Comparison of ENCODE assay signal across 21 cellular contexts in the genomic region with DNA sequence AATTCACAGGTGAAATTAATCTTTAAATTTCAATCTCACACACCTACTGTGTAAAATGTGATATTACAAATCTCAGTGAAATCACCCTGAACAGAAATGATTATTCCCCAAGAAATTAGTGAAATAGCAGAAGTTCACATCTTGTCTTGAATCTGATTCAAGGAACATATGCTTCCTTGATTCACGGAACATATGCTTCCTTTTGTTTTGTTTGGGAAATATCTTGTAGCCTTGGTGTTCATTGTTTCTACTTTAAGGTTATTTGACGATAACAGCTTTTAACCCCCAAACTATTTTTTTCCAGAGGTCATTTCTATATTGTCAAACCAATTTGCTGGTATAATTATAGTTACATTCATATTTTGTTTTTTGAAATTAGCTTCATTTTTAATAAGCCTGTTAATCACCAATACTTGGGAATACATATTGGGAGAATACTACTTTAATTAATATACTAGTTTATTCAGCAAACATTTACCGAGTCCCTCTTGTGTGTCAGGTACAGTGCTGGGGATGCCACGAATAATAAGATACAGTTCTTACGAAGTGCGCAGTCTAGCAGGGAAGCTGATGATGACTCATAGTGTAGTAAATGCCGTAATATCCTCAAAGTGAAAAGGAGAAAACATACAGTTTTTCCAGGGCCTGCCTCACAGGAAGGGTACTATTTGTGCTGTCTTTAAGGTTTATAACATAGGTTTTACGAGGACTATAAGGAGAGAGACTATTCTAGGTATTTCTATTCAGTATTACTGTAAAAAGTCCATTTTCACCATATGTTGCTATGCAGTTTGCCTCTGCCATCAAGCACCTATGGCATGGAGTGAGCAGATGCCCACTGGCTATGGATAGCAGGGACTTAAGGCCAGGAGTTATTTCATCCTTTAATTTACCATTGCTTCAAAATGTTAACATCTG. TPM values are rescaled to one million over a fixed set of nuclear protein-coding genes. Genes with fewer than 3 reads are reported as not detected.
DNase-seq lines count a peak whose midpoint lies in the region; ATAC-seq, FAIRE-seq and TF ChIP-seq lines count a peak whose summit lies in the region.
"Had no signal": no experiment of that assay in that cellular context is flagged by ENCODE, and none has a peak within 500 bp of the region (broad histone marks: within the 10 kb centered on the region; RNA-seq: fewer than 3 reads in every experiment).

No MANE protein-coding gene starts in this region.

- ATAC-seq in left cardiac atrium (peak; percentile 30 to 60), Right ventricle myocardium superior (ENCODE audit: poor library complexity) (no peak), PC-3 (peak; percentile 86), gastroesophageal sphincter (peak; percentile 53)
- ATAC-seq: Panc1 had no signal

- H3K36me3 Mint-ChIP-seq in activated T-helper 2 cell treated with anti-CD3 and anti-CD28 coated beads, Interferon-gamma antibody, Interleukin-2, Interleukin-4, amounts not matched to agents 10 μg/mL and 5 μg/mL and 100 μg/mL, durations not matched to agents 14 hours and 24 hours and 36 hours (ENCODE audit: low read depth): no peaks in the 10 kb centered on the region
- H3K36me3 Mint-ChIP-seq: activated naive CD8-positive, alpha-beta T cell treated with anti-CD3 and anti-CD28 coated beads, Interleukin-2, amount 10 ng/mL, durations not matched to agents 7 days and 5 days had no signal

- H3K9ac ChIP-seq in PC-3 (ENCODE audit: low read length): no peak overlapping the region

- no peak for FAIRE-seq in urothelium cell line (lab: Jason Lieb, UNC)
- FAIRE-seq: bronchial epithelial cell, keratinocyte had no signal

- H3F3A ChIP-seq in PC-3 (ENCODE audit: low read length, unreplicated experiment): no peaks in the 10 kb centered on the region

- POLR2A ChIA-PET in PC-3 (lab: Charles Lee; ENCODE audit: unreplicated experiment): no interaction called here

- H3K4me3 ChIP-seq in PC-3 (ENCODE audit: low read length): no peak overlapping the region
- no peak overlapping the region for H3K4me3 ChIP-seq in gastroesophageal sphincter
- H3K4me3 ChIP-seq: esophagus squamous epithelium, prostate gland, tibial nerve had no signal

- 74 to 92% methylated on average over 8 of the region's 8 CpGs for WGBS in gastroesophageal sphincter (ENCODE audit: low coverage in 1 of 2), 2 donors

- CTCF ChIA-PET in PC-3 (lab: Charles Lee): no interaction called here

- H3K27me3 ChIP-seq in PC-3 (ENCODE audit: low read length): peaks cover 6% of the 10 kb centered on the region; the same call in 1 of the 2 replicates
- H3K27me3 ChIP-seq in gastroesophageal sphincter: no peaks in the 10 kb centered on the region
- H3K27me3 ChIP-seq: esophagus squamous epithelium, tibial nerve had no signal

- H4K20me1 ChIP-seq in PC-3 (ENCODE audit: low read length): 0 out of 2 replicates have a peak, but pooled peaks cover 3% of the 10 kb centered on the region

- no peak overlapping the region for H3K27ac ChIP-seq in PC-3 (ENCODE audit: low read length)
- H3K27ac ChIP-seq in gastroesophageal sphincter: no peak overlapping the region
- H3K27ac ChIP-seq: esophagus squamous epithelium, prostate gland, tibial nerve, WERI-Rb-1 had no signal

- no peaks in the 10 kb centered on the region for H3K4me1 Mint-ChIP-seq in activated T-helper 2 cell treated with anti-CD3 and anti-CD28 coated beads, Interferon-gamma antibody, Interleukin-2, Interleukin-4, amounts not matched to agents 10 μg/mL and 5 μg/mL and 100 μg/mL, durations not matched to agents 14 hours and 24 hours and 36 hours (ENCODE audit: low read depth)

- no peaks in the 10 kb centered on the region for H3K9me3 ChIP-seq in PC-3 (ENCODE audit: low read length)
- H3K9me3 ChIP-seq in gastroesophageal sphincter: no peaks in the 10 kb centered on the region
- H3K9me3 ChIP-seq: esophagus squamous epithelium, prostate gland, tibial nerve had no signal

- no peaks in the 10 kb centered on the region for H3K9me3 Mint-ChIP-seq in activated T-helper 2 cell treated with anti-CD3 and anti-CD28 coated beads, Interferon-gamma antibody, Interleukin-2, Interleukin-4, amounts not matched to agents 10 μg/mL and 5 μg/mL and 100 μg/mL, durations not matched to agents 14 hours and 24 hours and 36 hours
- H3K9me3 Mint-ChIP-seq: activated naive CD8-positive, alpha-beta T cell treated with anti-CD3 and anti-CD28 coated beads, Interleukin-2, amount 10 ng/mL, durations not matched to agents 7 days and 5 days had no signal

- no peak for DNase-seq in left cardiac atrium
- no peak for DNase-seq in Right ventricle myocardium superior
- DNase-seq in PC-3: peak; percentile 55
- DNase-seq in urothelium cell line (ENCODE audit: low spot score): peak; percentile 37
- no peak for DNase-seq in UCSD-AML1 (lab: John Stamatoyannopoulos, UW; ENCODE audit: unreplicated experiment)
- DNase-seq in AG08396 (ENCODE audit: low spot score): no peak
- no peak for DNase-seq in activated T-helper 2 cell treated with anti-CD3 and anti-CD28 coated beads, Interferon-gamma antibody, Interleukin-2, Interleukin-4, amounts not matched to agents 10 μg/mL and 5 μg/mL and 100 μg/mL, durations not matched to agents 14 hours and 24 hours and 36 hours (ENCODE audit: low spot score)
- DNase-seq: activated CD8-positive, alpha-beta memory T cell treated with anti-CD3 and anti-CD28 coated beads for 24 hours; activated naive CD8-positive, alpha-beta T cell treated with anti-CD3 and anti-CD28 coated beads, Interleukin-2, amount 10 ng/mL, durations not matched to agents 7 days and 5 days; EL; esophagus squamous epithelium; NCI-H2081; NCI-H69; stimulated activated naive CD4-positive, alpha-beta T cell; WERI-Rb-1 had no signal

- TF ChIP-seq EP300 in gastroesophageal sphincter (IDR thresholded peaks at IDR 0.05): no peak

- no peak overlapping the region for H3K4me2 ChIP-seq in PC-3 (ENCODE audit: low read length)

- H3K4me1 ChIP-seq in PC-3 (ENCODE audit: insufficient read depth, low read length) (peaks cover 15% of the 10 kb centered on the region; the same call in 1 of the 2 replicates), gastroesophageal sphincter (peaks cover 0 to 33% (median 0%) of the 10 kb centered on the region in 3 donors)
- H3K4me1 ChIP-seq: prostate gland, tibial nerve had no signal

- no TSS peak for BruUV-seq in PC-3 (replicated peaks; lab: Mats Ljungman, UMichigan)

- no peak overlapping the region for H3K27ac Mint-ChIP-seq in activated T-helper 2 cell treated with anti-CD3 and anti-CD28 coated beads, Interferon-gamma antibody, Interleukin-2, Interleukin-4, amounts not matched to agents 10 μg/mL and 5 μg/mL and 100 μg/mL, durations not matched to agents 14 hours and 24 hours and 36 hours
- H3K27ac Mint-ChIP-seq: activated naive CD8-positive, alpha-beta T cell treated with anti-CD3 and anti-CD28 coated beads, Interleukin-2, amount 10 ng/mL, durations not matched to agents 7 days and 5 days had no signal

- no peaks in the 10 kb centered on the region for H3K36me3 ChIP-seq in PC-3 (ENCODE audit: low read depth, low read length)
- H3K36me3 ChIP-seq in gastroesophageal sphincter: no peaks in the 10 kb centered on the region
- H3K36me3 ChIP-seq: esophagus squamous epithelium, prostate gland, tibial nerve, WERI-Rb-1 had no signal

- TF ChIP-seq CTCF in PC-3 (conservative IDR thresholded peaks at IDR 0.05; ENCODE audit: low read depth, low read length) (no peak), gastroesophageal sphincter (IDR thresholded peaks at IDR 0.05) (no peak)

- no peak overlapping the region for H2AFZ ChIP-seq in PC-3 (ENCODE audit: low read length)

- H3K79me2 ChIP-seq in PC-3 (ENCODE audit: low read length): no peaks in the 10 kb centered on the region

- intact Hi-C loops in left cardiac atrium (cut with DNase I): no loop called here
- intact Hi-C loops in Right ventricle myocardium superior (cut with DNase I): no loop called here
- intact Hi-C loops in PC-3 (cut with micrococcal nuclease): no loop called here
- intact Hi-C loops in activated T-helper 2 cell treated with anti-CD3 and anti-CD28 coated beads, Interferon-gamma antibody, Interleukin-2, Interleukin-4, amounts not matched to agents 10 μg/mL and 5 μg/mL and 100 μg/mL, durations not matched to agents 14 hours and 24 hours and 36 hours (cut with micrococcal nuclease): no loop called here

- no peak for TF ChIP-seq POLR2A in gastroesophageal sphincter (IDR thresholded peaks at IDR 0.05)

- H3K27me3 Mint-ChIP-seq in activated T-helper 2 cell treated with anti-CD3 and anti-CD28 coated beads, Interferon-gamma antibody, Interleukin-2, Interleukin-4, amounts not matched to agents 10 μg/mL and 5 μg/mL and 100 μg/mL, durations not matched to agents 14 hours and 24 hours and 36 hours (ENCODE audit: low read depth): peaks cover 17% of the 10 kb centered on the region

- H3K9me2 ChIP-seq in PC-3 (replicated peaks; ENCODE audit: low read length): no peaks in the 10 kb centered on the region

- H3K4me3 Mint-ChIP-seq in activated T-helper 2 cell treated with anti-CD3 and anti-CD28 coated beads, Interferon-gamma antibody, Interleukin-2, Interleukin-4, amounts not matched to agents 10 μg/mL and 5 μg/mL and 100 μg/mL, durations not matched to agents 14 hours and 24 hours and 36 hours (ENCODE audit: low read depth): no peak overlapping the region
- H3K4me3 Mint-ChIP-seq: activated naive CD8-positive, alpha-beta T cell treated with anti-CD3 and anti-CD28 coated beads, Interleukin-2, amount 10 ng/mL, durations not matched to agents 7 days and 5 days had no signal

RNA-seq across cellular contexts. Expression of gene PRKAR2B, which starts 32.5 kb away (rescaled TPM):
- total RNA-seq in left cardiac atrium: 10 to 100 TPM; 52.2 to 78.2 TPM
- total RNA-seq in Right ventricle myocardium superior: 16.3 TPM
- total RNA-seq in PC-3 (2014; rRNA removed): 0.29 and 1.5 TPM in 2 replicates
- total RNA-seq in gastroesophageal sphincter: 100 to 1,000 TPM in 3 of 4 donors, 10 to 100 TPM in 1; 83.5 to 160 (median 119) TPM
- 0.14 and 0.37 TPM in 2 replicates for total RNA-seq in activated T-helper 2 cell treated with anti-CD3 and anti-CD28 coated beads, Interferon-gamma antibody, Interleukin-2, Interleukin-4, amounts not matched to agents 10 μg/mL and 5 μg/mL and 100 μg/mL, durations not matched to agents 14 hours and 24 hours and 36 hours

Comparison
In these comparisons a context has a peak if more than half of its experiments do, and no peak if none do; other contexts are left out.
1. DNase-seq: peak in PC-3 (single experiment) and urothelium cell line (single experiment); none in left cardiac atrium (single experiment), Right ventricle myocardium superior (single experiment), UCSD-AML1 (single experiment), AG08396 (single experiment) and activated T-helper 2 cell treated with anti-CD3 and anti-CD28 coated beads, Interferon-gamma antibody, Interleukin-2, Interleukin-4, amounts not matched to agents 10 μg/mL and 5 μg/mL and 100 μg/mL, durations not matched to agents 14 hours and 24 hours and 36 hours (single experiment).